16 cellular contexts compared by ENCODE assay signal in genomic region chr5:151751091-151751490, GRCh38.
DNase-seq lines count a peak whose midpoint lies in the region; ATAC-seq and TF ChIP-seq lines count a peak whose summit lies in the region.
"Had no signal": no experiment of that assay in that cellular context is flagged by ENCODE, and none has a peak within 500 bp of the region (broad histone marks: within the 10 kb centered on the region; RNA-seq: fewer than 3 reads in every experiment).

No MANE protein-coding gene starts in this region.

- peaks cover 3% of the 10 kb centered on the region for H3K36me3 ChIP-seq in neutrophil
- H3K36me3 ChIP-seq: thoracic aorta had no signal

- H3K9me3 ChIP-seq in neutrophil = no peaks in the 10 kb centered on the region
- H3K9me3 ChIP-seq: SJCRH30, thoracic aorta had no signal

- H3K4me3 ChIP-seq in epithelial cell of esophagus (ENCODE audit: low read length) = no peak overlapping the region
- no peak overlapping the region for H3K4me3 ChIP-seq in neutrophil (ENCODE audit: low read depth in 1 of 2, low read length in 1 of 2)
- H3K4me3 ChIP-seq: SJCRH30, thoracic aorta had no signal

- DNase-seq in ELR (ENCODE audit: low read depth) (peak; percentile 60), MV-4-11 (lab: John Stamatoyannopoulos, UW) (peak; percentile 29), epithelial cell of esophagus (ENCODE audit: low read depth) (peak; percentile 75), DMS53 treated with DMSO at 0.1 percent for 48 hours (lab: John Stamatoyannopoulos, UW; ENCODE audit: unreplicated experiment) (no peak), substantia nigra (lab: John Stamatoyannopoulos, UW) (no peak)
- DNase-seq in activated CD4-positive, alpha-beta T cell treated with anti-CD3 and anti-CD28 coated beads for 4 hours = no peak
- DNase-seq: activated CD4-positive, CD25-positive, alpha-beta regulatory T cell; activated naive CD8-positive, alpha-beta T cell treated with anti-CD3 and anti-CD28 coated beads, Interleukin-2, amount 50 U/mL, for 24 hours; AML-193; GOT3; NCI-H1694; NCI-H748 treated with DMSO at 0.1 percent for 48 hours; SJCRH30 had no signal

- ATAC-seq in HG02852 (IDR thresholded peaks at IDR 0.05; ENCODE audit: unreplicated experiment) = no peak
- ATAC-seq: activated naive CD8-positive, alpha-beta T cell treated with anti-CD3 and anti-CD28 coated beads, Interleukin-2, amount 50 U/mL, for 24 hours had no signal

- no peaks in the 10 kb centered on the region for H3K27me3 ChIP-seq in neutrophil
- H3K27me3 ChIP-seq: SJCRH30 had no signal

- H3K4me1 ChIP-seq in neutrophil (ENCODE audit: control insufficient read depth in 1 of 2, insufficient read depth in 1 of 2, low read depth in 1 of 2, low read length in 1 of 2) = peaks cover 38 to 45% of the 10 kb centered on the region in 2 experiments
- H3K4me1 ChIP-seq: SJCRH30 had no signal

- no peak for TF ChIP-seq CTCF in epithelial cell of esophagus (IDR thresholded peaks at IDR 0.05; ENCODE audit: insufficient read depth, low read depth, low read length, missing control alignments)
- TF ChIP-seq CTCF in neutrophil (IDR thresholded peaks at IDR 0.05) = no peak

- peak overlapping the region; percentile 46 for H3K27ac ChIP-seq in neutrophil
- no peak overlapping the region for H3K27ac ChIP-seq in substantia nigra (ENCODE audit: low read depth, low read length, poor library complexity, severe bottlenecking)
- H3K27ac ChIP-seq: SJCRH30, thoracic aorta had no signal

Comparison
In these comparisons a context has a peak if more than half of its experiments do, and no peak if none do; other contexts are left out.
1. DNase-seq: peak in ELR (single experiment), MV-4-11 (single experiment) and epithelial cell of esophagus (single experiment); none in DMS53 treated with DMSO at 0.1 percent for 48 hours (single experiment), substantia nigra (0 of 49) and activated CD4-positive, alpha-beta T cell treated with anti-CD3 and anti-CD28 coated beads for 4 hours (0 of 2).